In genomic region chr2:130743278-130743677, GRCh38 we compare ENCODE assay signal across 34 cellular contexts. TPM values are rescaled to one million over a fixed set of nuclear protein-coding genes. Genes with fewer than 3 reads are reported as not detected.
"Had no signal": no experiment of that assay in that cellular context is flagged by ENCODE, and none has a peak within 500 bp of the region (broad histone marks: within the 10 kb centered on the region; RNA-seq: fewer than 3 reads in every experiment).

No MANE protein-coding gene starts in this region.

- H3K27ac Mint-ChIP-seq: activated CD4-positive, alpha-beta T cell treated with anti-CD3 and anti-CD28 coated beads for 36 hours; activated CD4-positive, alpha-beta T cell treated with anti-CD3 and anti-CD28 coated beads, Interleukin-2, amount 10 ng/mL, durations not matched to agents 7 days and 5 days; activated naive CD4-positive, alpha-beta T cell treated with anti-CD3 and anti-CD28 coated beads for 36 hours; activated naive CD4-positive, alpha-beta T cell treated with anti-CD3 and anti-CD28 coated beads, Interleukin-2, amount 50 U/mL, for 72 hours; activated T-helper 1 cell treated with anti-CD3 and anti-CD28 coated beads, Interleukin-12 subunit alpha, Interleukin-12 subunit beta, Interleukin-2, Interleukin-4 antibody, amounts not matched to agents 30 ng/mL and 10 ng/mL and 1 ng/mL, durations not matched to agents 14 hours and 24 hours and 36 hours; T-helper 1 cell treated with Interleukin-12 subunit alpha and Interleukin-12 subunit beta and Interleukin-4 antibody, amounts not matched to agents 30 μg/mL and 1 μg/mL, for 36 hours; T-helper 2 cell treated with Interferon-gamma antibody and Interleukin-4, amounts not matched to agents 5 μg/mL and 100 μg/mL, for 36 hours; WTC11 had no signal

- H3K27ac ChIP-seq: adrenal gland, body of pancreas, breast epithelium, SJCRH30 had no signal

- DNase-seq: activated CD4-positive, alpha-beta T cell treated with anti-CD3 and anti-CD28 coated beads for 36 hours; activated CD4-positive, alpha-beta T cell treated with anti-CD3 and anti-CD28 coated beads, Interleukin-2, amount 10 ng/mL, durations not matched to agents 7 days and 5 days; activated CD4-positive, alpha-beta T cell treated with anti-CD3 and anti-CD28 coated beads, Interleukin-2, amount 50 U/mL, for 48 hours; activated CD8-positive, alpha-beta memory T cell treated with anti-CD3 and anti-CD28 coated beads, Interleukin-2, amount 50 U/mL, for 4 hours; activated gamma-delta T cell treated with Interleukin-2 at 50 U/mL for 16 hours; activated naive CD4-positive, alpha-beta T cell treated with anti-CD3 and anti-CD28 coated beads for 36 hours; activated T-cell treated with anti-CD3 and anti-CD28 coated beads for 4 hours; activated T-cell treated with anti-CD3 and anti-CD28 coated beads, Interleukin-2, amount 50 U/mL, for 4 hours; body of pancreas; NCI-H1048; NCI-H1105 treated with DMSO at 0.1 percent for 48 hours; NCI-H1436; NCI-H1694; NCI-H1930; NCI-H2081 treated with DMSO at 0.1 percent for 48 hours; NCI-H345; NCI-H524 treated with DMSO at 0.1 percent for 48 hours; SHP77; SJCRH30; SK-N-SH had no signal

- H3K36me3 ChIP-seq: adrenal gland, breast epithelium, SJCRH30 had no signal

- H3K4me3 Mint-ChIP-seq: activated CD4-positive, alpha-beta T cell treated with anti-CD3 and anti-CD28 coated beads for 36 hours; activated CD4-positive, alpha-beta T cell treated with anti-CD3 and anti-CD28 coated beads, Interleukin-2, amount 10 ng/mL, durations not matched to agents 7 days and 5 days; activated naive CD4-positive, alpha-beta T cell treated with anti-CD3 and anti-CD28 coated beads for 36 hours; activated T-cell treated with anti-CD3 and anti-CD28 coated beads, Interleukin-2, amount 50 U/mL, for 4 hours; activated T-helper 1 cell treated with anti-CD3 and anti-CD28 coated beads, Interleukin-12 subunit alpha, Interleukin-12 subunit beta, Interleukin-2, Interleukin-4 antibody, amounts not matched to agents 30 ng/mL and 10 ng/mL and 1 ng/mL, durations not matched to agents 14 hours and 24 hours and 36 hours; T-helper 1 cell treated with Interleukin-12 subunit alpha and Interleukin-12 subunit beta and Interleukin-4 antibody, amounts not matched to agents 30 μg/mL and 1 μg/mL, for 36 hours; T-helper 2 cell treated with Interferon-gamma antibody and Interleukin-4, amounts not matched to agents 5 μg/mL and 100 μg/mL, for 36 hours; WTC11 had no signal

- H3K9me3 Mint-ChIP-seq: activated naive CD4-positive, alpha-beta T cell treated with anti-CD3 and anti-CD28 coated beads for 36 hours; activated naive CD4-positive, alpha-beta T cell treated with anti-CD3 and anti-CD28 coated beads, Interleukin-2, amount 50 U/mL, for 72 hours; activated T-helper 1 cell treated with anti-CD3 and anti-CD28 coated beads, Interleukin-12 subunit alpha, Interleukin-12 subunit beta, Interleukin-2, Interleukin-4 antibody, amounts not matched to agents 30 ng/mL and 10 ng/mL and 1 ng/mL, durations not matched to agents 14 hours and 24 hours and 36 hours; T-helper 1 cell treated with Interleukin-12 subunit alpha and Interleukin-12 subunit beta and Interleukin-4 antibody, amounts not matched to agents 30 μg/mL and 1 μg/mL, for 36 hours; T-helper 2 cell treated with Interferon-gamma antibody and Interleukin-4, amounts not matched to agents 5 μg/mL and 100 μg/mL, for 36 hours; WTC11 had no signal

- H3K36me3 Mint-ChIP-seq: activated naive CD4-positive, alpha-beta T cell treated with anti-CD3 and anti-CD28 coated beads, Interleukin-2, amount 50 U/mL, for 72 hours; WTC11 had no signal

- H3K4me2 ChIP-seq: SK-N-SH had no signal

- ATAC-seq: activated CD4-positive, alpha-beta T cell treated with anti-CD3 and anti-CD28 coated beads for 36 hours; activated CD4-positive, CD25-positive, alpha-beta regulatory T cell treated with anti-CD3 and anti-CD28 coated beads, Interleukin-2, amount 50 U/mL, for 24 hours; activated naive CD4-positive, alpha-beta T cell treated with anti-CD3 and anti-CD28 coated beads, Interleukin-2, amount 50 U/mL, for 72 hours; activated T-cell treated with anti-CD3 and anti-CD28 coated beads, Interleukin-2, amount 50 U/mL, for 4 hours; body of pancreas; K562; Panc1; WTC11 had no signal

- H3K27me3 ChIP-seq: adrenal gland, body of pancreas, breast epithelium, SJCRH30 had no signal

- H3K9me2 ChIP-seq: SK-N-SH had no signal

- H3K4me1 ChIP-seq: adrenal gland, body of pancreas, breast epithelium, SJCRH30 had no signal

- H3K4me1 Mint-ChIP-seq: activated CD4-positive, alpha-beta T cell treated with anti-CD3 and anti-CD28 coated beads for 36 hours; activated CD4-positive, alpha-beta T cell treated with anti-CD3 and anti-CD28 coated beads, Interleukin-2, amount 10 ng/mL, durations not matched to agents 7 days and 5 days had no signal

- H3K9ac ChIP-seq: SK-N-SH had no signal

- H3K9me3 ChIP-seq: adrenal gland, body of pancreas, breast epithelium, SJCRH30, SK-N-SH had no signal

- H3K4me3 ChIP-seq: adrenal gland, body of pancreas, breast epithelium, K562, SJCRH30 had no signal

RNA-seq across cellular contexts. Expression of gene AMER3, which starts 12.1 kb away (rescaled TPM):
- total RNA-seq: activated CD4-positive, alpha-beta T cell treated with anti-CD3 and anti-CD28 coated beads for 36 hours; activated CD4-positive, alpha-beta T cell treated with anti-CD3 and anti-CD28 coated beads, Interleukin-2, amount 10 ng/mL, durations not matched to agents 7 days and 5 days; activated naive CD4-positive, alpha-beta T cell treated with anti-CD3 and anti-CD28 coated beads for 36 hours; activated naive CD4-positive, alpha-beta T cell treated with anti-CD3 and anti-CD28 coated beads, Interleukin-2, amount 50 U/mL, for 72 hours; activated T-cell treated with anti-CD3 and anti-CD28 coated beads, Interleukin-2, amount 50 U/mL, for 4 hours; activated T-helper 1 cell treated with anti-CD3 and anti-CD28 coated beads, Interleukin-12 subunit alpha, Interleukin-12 subunit beta, Interleukin-2, Interleukin-4 antibody, amounts not matched to agents 30 ng/mL and 10 ng/mL and 1 ng/mL, durations not matched to agents 14 hours and 24 hours and 36 hours; astrocyte; breast epithelium; K562; M059J; NCI-H460; RPMI7951; SJCRH30 had no signal
- polyA plus RNA-seq: K562 had no signal

RNA-seq across cellular contexts. Expression of gene GPR148, which starts 14.4 kb away (rescaled TPM):
- total RNA-seq: activated CD4-positive, alpha-beta T cell treated with anti-CD3 and anti-CD28 coated beads for 36 hours; activated CD4-positive, alpha-beta T cell treated with anti-CD3 and anti-CD28 coated beads, Interleukin-2, amount 10 ng/mL, durations not matched to agents 7 days and 5 days; activated naive CD4-positive, alpha-beta T cell treated with anti-CD3 and anti-CD28 coated beads for 36 hours; activated naive CD4-positive, alpha-beta T cell treated with anti-CD3 and anti-CD28 coated beads, Interleukin-2, amount 50 U/mL, for 72 hours; activated T-cell treated with anti-CD3 and anti-CD28 coated beads, Interleukin-2, amount 50 U/mL, for 4 hours; activated T-helper 1 cell treated with anti-CD3 and anti-CD28 coated beads, Interleukin-12 subunit alpha, Interleukin-12 subunit beta, Interleukin-2, Interleukin-4 antibody, amounts not matched to agents 30 ng/mL and 10 ng/mL and 1 ng/mL, durations not matched to agents 14 hours and 24 hours and 36 hours; adrenal gland; astrocyte; body of pancreas; breast epithelium; K562; M059J; NCI-H460; RPMI7951; SJCRH30; WTC11 had no signal
- polyA plus RNA-seq: adrenal gland, K562, SK-N-SH had no signal
